In the genomic region with DNA sequence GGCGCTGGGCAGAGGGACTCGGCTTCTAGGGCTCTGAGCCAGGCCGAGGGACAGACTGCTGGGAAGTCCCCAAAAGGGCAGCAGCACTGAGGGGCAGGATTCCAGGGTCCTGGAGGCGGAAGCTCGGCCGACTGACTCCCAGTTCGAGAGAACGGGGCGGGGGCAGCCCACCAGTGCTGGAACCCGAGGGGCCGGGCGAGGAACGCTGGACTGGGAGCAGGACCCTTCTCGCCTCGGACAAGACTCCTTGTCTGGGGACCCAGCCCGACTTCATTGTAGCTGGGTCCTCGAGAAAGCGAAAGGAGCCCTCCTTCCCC, we compare ENCODE assay signal across 8 cellular contexts. TPM values are rescaled to one million over a fixed set of nuclear protein-coding genes. Genes with fewer than 3 reads are reported as not detected.
DNase-seq lines count a peak whose midpoint lies in the region; ATAC-seq, FAIRE-seq and TF ChIP-seq lines count a peak whose summit lies in the region.

No MANE protein-coding gene starts in this region.

- WGBS in H1 (ENCODE audit: extremely low coverage in 1 of 2, insufficient coverage in 1 of 2, insufficient read length in 1 of 2, insufficient replicate concordance in 2 of 2, low coverage in 1 of 2, low lambda C conversion rate in 2 of 2, missing lambda C conversion rate in 1 of 2), 2 experiments = 10% methylated on average over 15 of the region's 18 CpGs; no CpG with 5 or more reads in 1 of the 2 experiments
- WGBS in neuronal stem cell (ENCODE audit: extremely low coverage in 2 of 2, insufficient read length in 2 of 2, insufficient replicate concordance in 1 of 2), 2 donors = no CpG with 5 or more reads among the region's 18 CpGs

- H3K14ac ChIP-seq in H1 (ENCODE audit: insufficient read length) (no peak overlapping the region), neuronal stem cell (ENCODE audit: low read length) (peak overlapping the region; percentile 90)

- H4K5ac ChIP-seq in H1 (ENCODE audit: insufficient read length, low read depth, low read length) = peak overlapping the region; percentile 38

- H3K79me2 ChIP-seq in MM.1S (ENCODE audit: low read length) (peaks cover 14% of the 10 kb centered on the region; the same call in 1 of the 2 replicates), H1 (ENCODE audit: control insufficient read depth in 1 of 2, insufficient read depth in 2 of 2, low read length in 2 of 2) (no peaks in the 10 kb centered on the region)

- H2AK5ac ChIP-seq in H1 (ENCODE audit: low read depth, low read length) (no peak overlapping the region), neuronal stem cell (ENCODE audit: low read depth, low read length) (peak overlapping the region; percentile 31)

- H3K9me2 ChIP-seq in MM.1S (replicated peaks; ENCODE audit: insufficient read depth, low read length) = no peaks in the 10 kb centered on the region

- DNase-seq in MM.1S (no peak), H1 (ENCODE audit: low read depth in 1 of 2, low spot score in 2 of 2) (no peak), neuronal stem cell (ENCODE audit: low spot score) (no peak), foreskin melanocyte (no peak), putamen (ENCODE audit: low spot score) (no peak)

- H4K8ac ChIP-seq in H1 (ENCODE audit: extremely low read depth, insufficient read depth, low read length) (no peak overlapping the region), neuronal stem cell (ENCODE audit: low read depth, low read length) (no peak overlapping the region)

- H3K9me3 ChIP-seq in ES-I3 (ENCODE audit: control insufficient read depth, insufficient read depth, low read length) (no peaks in the 10 kb centered on the region), MM.1S (replicated peaks; ENCODE audit: insufficient read depth, low read length) (no peaks in the 10 kb centered on the region), H1 (ENCODE audit: insufficient read depth in 2 of 2, low read depth in 1 of 2, low read length in 1 of 2) (no peaks in the 10 kb centered on the region), neuronal stem cell (replicated peaks in 1 of 2; ENCODE audit: control insufficient read depth in 2 of 2, insufficient read depth in 1 of 2, low read depth in 1 of 2, low read length in 2 of 2) (no peaks in the 10 kb centered on the region)

- no peaks in the 10 kb centered on the region for H3K27me3 ChIP-seq in MM.1S (replicated peaks; ENCODE audit: insufficient read depth, low read length)
- peaks cover 0 to 11% (median 9%) of the 10 kb centered on the region in 4 experiments; a peak in 6 of 7 replicates for H3K27me3 ChIP-seq in H1 (replicated peaks in 1 of 4; ENCODE audit: control insufficient read depth in 3 of 4, extremely low read depth in 1 of 4, insufficient read depth in 3 of 4, low read length in 3 of 4)
- peaks cover 0 to 50% (median 7%) of the 10 kb centered on the region in 3 experiments for H3K27me3 ChIP-seq in neuronal stem cell (ENCODE audit: control insufficient read depth in 3 of 3, insufficient read depth in 3 of 3, low read depth in 1 of 3, low read length in 3 of 3)

- H3K79me1 ChIP-seq in H1 (ENCODE audit: low read depth, low read length) (no peaks in the 10 kb centered on the region), neuronal stem cell (ENCODE audit: low read depth, low read length) (no peaks in the 10 kb centered on the region)

- H4K91ac ChIP-seq in H1 (replicated peaks; ENCODE audit: insufficient read length, low read length) (no peak overlapping the region), neuronal stem cell (ENCODE audit: low read depth, low read length, poor library complexity) (no peak overlapping the region)

- TF ChIP-seq EP300 in H1 (IDR thresholded peaks at IDR 0.05; ENCODE audit: borderline replicate concordance in 1 of 2, low read depth in 2 of 2, low read length in 2 of 2) = no peak

- no peak overlapping the region for H2BK120ac ChIP-seq in H1 (replicated peaks; ENCODE audit: low read depth, low read length)
- no peak overlapping the region for H2BK120ac ChIP-seq in neuronal stem cell (ENCODE audit: low read depth, low read length)

- H2BK12ac ChIP-seq in H1 (ENCODE audit: low read depth, low read length) = no peak overlapping the region
- H2BK12ac ChIP-seq in neuronal stem cell (ENCODE audit: low read length) = peak overlapping the region; percentile 7

- H3K18ac ChIP-seq in H1 (ENCODE audit: extremely low read depth, low read length) (no peak overlapping the region), neuronal stem cell (ENCODE audit: low read length) (peak overlapping the region; percentile 92)

- peak overlapping the region; percentile 98 for H3K4me2 ChIP-seq in MM.1S (ENCODE audit: low read depth, low read length)
- peak overlapping the region; percentile 82 to 96 for H3K4me2 ChIP-seq in H1 (ENCODE audit: insufficient read depth in 1 of 2, low read depth in 2 of 2, low read length in 2 of 2)
- H3K4me2 ChIP-seq in neuronal stem cell (ENCODE audit: insufficient read depth, low read length, poor library complexity, severe bottlenecking) = peak overlapping the region; percentile 85

- peak overlapping the region; percentile 96 for H2AFZ ChIP-seq in MM.1S (ENCODE audit: low read length)
- H2AFZ ChIP-seq in H1 (ENCODE audit: low read length) = peak overlapping the region; percentile 24; the same call in 1 of the 2 replicates
- peak overlapping the region; percentile 83 for H2AFZ ChIP-seq in neuronal stem cell (ENCODE audit: low read length)

- no peak for TF ChIP-seq RAD21 in H1 (IDR thresholded peaks at IDR 0.05 in 1 of 2, conservative IDR thresholded peaks at IDR 0.05 in 1 of 2; ENCODE audit: low read depth in 2 of 2, low read length in 2 of 2)

- no peak overlapping the region for H3K4ac ChIP-seq in H1 (replicated peaks; ENCODE audit: insufficient read length, low read depth, low read length)
- H3K4ac ChIP-seq in neuronal stem cell (ENCODE audit: low read length) = no peak overlapping the region

- H3K4me1 ChIP-seq in ES-I3 (ENCODE audit: insufficient read depth, low read length) (peaks cover 4% of the 10 kb centered on the region; the same call in 1 of the 2 replicates), MM.1S (ENCODE audit: low read length) (peaks cover 16% of the 10 kb centered on the region; the same call in 1 of the 2 replicates), H1 (replicated peaks in 1 of 4; ENCODE audit: control insufficient read depth in 3 of 4, insufficient read depth in 4 of 4, low read length in 3 of 4) (peaks cover 0 to 7% (median 4%) of the 10 kb centered on the region in 4 experiments; a peak in 5 of 7 replicates), neuronal stem cell (ENCODE audit: control insufficient read depth in 2 of 2, insufficient read depth in 1 of 2, low read depth in 1 of 2, low read length in 2 of 2) (peaks cover 0 to 8% of the 10 kb centered on the region in 2 donors)

- POLR2A ChIA-PET in H1 (lab: Charles Lee; ENCODE audit: partially characterized antibody) = interaction anchor here (1.1 to 10.7 kb wide), 8 partner anchors 9 to 48 kb away, joined by 3 to 128 read pairs (median 8); a partner anchor contains a TSS

- H3K23ac ChIP-seq in H1 (ENCODE audit: insufficient read length) = no peak overlapping the region
- H3K23ac ChIP-seq in neuronal stem cell (ENCODE audit: low read depth, low read length, poor library complexity) = peak overlapping the region; percentile 10

- CTCF ChIA-PET in H1 (lab: Charles Lee; ENCODE audit: partially characterized antibody) = interaction anchor here (0.6 to 6.4 kb wide), 10 partner anchors 8 to 156 kb away, joined by 3 to 43 read pairs (median 8); a partner anchor contains a TSS

- no peak for TF ChIP-seq POLR2A in H1 (IDR thresholded peaks at IDR 0.05; ENCODE audit: control extremely low read depth in 1 of 2, low read depth in 2 of 2, low read length in 2 of 2)

- ATAC-seq in HG03045 (IDR thresholded peaks at IDR 0.05; ENCODE audit: unreplicated experiment) = no peak
- no peak for ATAC-seq in GM19452 (IDR thresholded peaks at IDR 0.05; ENCODE audit: unreplicated experiment)

- H3K4me3 ChIP-seq in MM.1S (ENCODE audit: low read length) (peak overlapping the region; percentile 92), H1 (ENCODE audit: extremely low read depth in 1 of 4, insufficient read depth in 2 of 4, low read depth in 3 of 4, low read length in 4 of 4) (peak overlapping the region; percentile 59 to 85 (median 66)), neuronal stem cell (ENCODE audit: low read length in 2 of 2) (peak overlapping the region; percentile 45 to 85)

- H4K20me1 ChIP-seq in MM.1S (ENCODE audit: insufficient read depth, low read length) = no peaks in the 10 kb centered on the region
- H4K20me1 ChIP-seq in H1 (replicated peaks in 1 of 2; ENCODE audit: control insufficient read depth in 1 of 2, insufficient read depth in 2 of 2, low read length in 2 of 2) = no peaks in the 10 kb centered on the region

- H2BK15ac ChIP-seq in H1 (ENCODE audit: low read length) (no peak overlapping the region), neuronal stem cell (ENCODE audit: low read length) (no peak overlapping the region)

- H2BK5ac ChIP-seq in H1 (ENCODE audit: low read depth, low read length) = no peak overlapping the region
- peak overlapping the region; percentile 73 for H2BK5ac ChIP-seq in neuronal stem cell (ENCODE audit: low read length)

- peak overlapping the region; percentile 41; the same call in 1 of the 2 replicates for H3K27ac ChIP-seq in MM.1S (ENCODE audit: low read length)
- H3K27ac ChIP-seq in H1 (ENCODE audit: low read depth, low read length) = no peak overlapping the region
- H3K27ac ChIP-seq in neuronal stem cell (replicated peaks; ENCODE audit: low read length) = no peak overlapping the region

- 0 out of 2 replicates have a peak, but pooled peaks cover 5% of the 10 kb centered on the region for H3F3A ChIP-seq in MM.1S (ENCODE audit: insufficient read depth, low read length)

- H3K9ac ChIP-seq in ES-I3 (ENCODE audit: low read depth, low read length) (peak overlapping the region; percentile 70), MM.1S (ENCODE audit: low read length) (peak overlapping the region; percentile 83), H1 (replicated peaks in 1 of 4; ENCODE audit: extremely low read depth in 1 of 4, low read depth in 3 of 4, low read length in 3 of 4) (peak overlapping the region in 3 of 4 experiments; percentile 20 to 36 (median 20); a peak in 3 of 7 replicates), neuronal stem cell (ENCODE audit: low read depth, low read length, poor library complexity) (peak overlapping the region; percentile 50)

- TF ChIP-seq CTCF in MM.1S (IDR thresholded peaks at IDR 0.05; ENCODE audit: low read length) (no peak), H1 (IDR thresholded peaks at IDR 0.05; ENCODE audit: control extremely low read depth in 1 of 3, insufficient read depth in 1 of 3, low read depth in 1 of 3, low read length in 3 of 3) (no peak)

- H3K23me2 ChIP-seq in H1 (ENCODE audit: low read depth, low read length) = peaks cover 8% of the 10 kb centered on the region; the same call in 1 of the 2 replicates

- H3K36me3 ChIP-seq in ES-I3 (ENCODE audit: insufficient read depth, low read length) (no peaks in the 10 kb centered on the region; the same call in 1 of the 2 replicates), MM.1S (replicated peaks; ENCODE audit: insufficient read depth, low read length) (no peaks in the 10 kb centered on the region), H1 (ENCODE audit: control insufficient read depth in 2 of 4, insufficient read depth in 4 of 4, low read length in 3 of 4) (no peaks in the 10 kb centered on the region), neuronal stem cell (replicated peaks in 1 of 2; ENCODE audit: control insufficient read depth in 2 of 2, insufficient read depth in 2 of 2, low read length in 2 of 2) (no peaks in the 10 kb centered on the region)

- no peak overlapping the region for H2BK20ac ChIP-seq in H1 (ENCODE audit: low read length)

- no peak for FAIRE-seq in H1 (lab: Jason Lieb, UNC)

- H3K56ac ChIP-seq in H1 (replicated peaks; ENCODE audit: insufficient read length, low read depth, low read length) = peak overlapping the region; percentile 5

RNA-seq across cellular contexts. Expression of a gene that starts 0.2 kb away (rescaled TPM):
- 11.4 and 12.0 TPM in 2 replicates for total RNA-seq in H1 (2021; fragmentation: NEBNext Ultra II Directional; extraction: Animal tissue kit (Norgen Biotek cat#: 25700))
- 5.5 and 13.7 TPM in 2 replicates for polyA plus RNA-seq in H1 (2011; rRNA removed)
- 4.1 TPM for polyA plus RNA-seq in H1 (2011; cell fraction: cytosol; rRNA removed)
- polyA plus RNA-seq in H1 (2011; cell fraction: nucleus; rRNA removed) = 29.2 TPM
- 8.2 to 14.4 TPM (median 11.6 TPM) in 4 replicates for polyA plus RNA-seq in H1 (2012, experiment 1 of 2)
- 29.1 TPM for polyA plus RNA-seq in H1 (2012, experiment 2 of 2)
- polyA plus RNA-seq in H1 (2013, experiment 1 of 2) = 10.3 TPM
- 9.5 TPM for polyA plus RNA-seq in H1 (2013, experiment 2 of 2)
- 2.1 and 7.3 TPM in 2 replicates for polyA minus RNA-seq in H1 (2011; rRNA and poly(A)+ RNA removed)
- 7.0 TPM for polyA minus RNA-seq in H1 (2011; cell fraction: cytosol; rRNA and poly(A)+ RNA removed)
- polyA minus RNA-seq in H1 (2011; cell fraction: nucleus; rRNA and poly(A)+ RNA removed) = 10.2 TPM
- 10.8 TPM for polyA plus RNA-seq in neuronal stem cell (2013, experiment 1 of 2)
- polyA plus RNA-seq in neuronal stem cell (2013, experiment 2 of 2) = 9.7 TPM

RNA-seq across cellular contexts. Expression of a gene that starts 9.6 kb away (rescaled TPM):
- total RNA-seq in H1 (2021; fragmentation: NEBNext Ultra II Directional; extraction: Animal tissue kit (Norgen Biotek cat#: 25700)) = 1.1 and 1.4 TPM in 2 replicates
- polyA plus RNA-seq in H1 (2011; rRNA removed) = 0.80 and 0.89 TPM in 2 replicates
- 0.78 TPM for polyA plus RNA-seq in H1 (2011; cell fraction: cytosol; rRNA removed)
- polyA plus RNA-seq in H1 (2011; cell fraction: nucleus; rRNA removed) = 3.1 TPM
- 1.2 to 1.7 TPM (median 1.5 TPM) in 4 replicates for polyA plus RNA-seq in H1 (2012, experiment 1 of 2)
- 0.97 TPM for polyA plus RNA-seq in H1 (2012, experiment 2 of 2)
- polyA plus RNA-seq in H1 (2013, experiment 1 of 2) = 0.91 TPM
- polyA plus RNA-seq in H1 (2013, experiment 2 of 2) = 0.61 TPM
- 0.24 and 0.82 TPM in 2 replicates for polyA minus RNA-seq in H1 (2011; rRNA and poly(A)+ RNA removed)
- polyA minus RNA-seq in H1 (2011; cell fraction: cytosol; rRNA and poly(A)+ RNA removed) = not detected
- 0.90 TPM for polyA minus RNA-seq in H1 (2011; cell fraction: nucleus; rRNA and poly(A)+ RNA removed)
- 0.68 TPM for polyA plus RNA-seq in neuronal stem cell (2013, experiment 1 of 2)
- 0.64 TPM for polyA plus RNA-seq in neuronal stem cell (2013, experiment 2 of 2)

RNA-seq across cellular contexts. Expression of a gene that starts 10.0 kb away (rescaled TPM):
- total RNA-seq in H1 (2021; fragmentation: NEBNext Ultra II Directional; extraction: Animal tissue kit (Norgen Biotek cat#: 25700)) = 114 and 118 TPM in 2 replicates
- 14.3 and 28.7 TPM in 2 replicates for polyA plus RNA-seq in H1 (2011; rRNA removed)
- 27.4 TPM for polyA plus RNA-seq in H1 (2011; cell fraction: cytosol; rRNA removed)
- polyA plus RNA-seq in H1 (2011; cell fraction: nucleus; rRNA removed) = 53.5 TPM
- polyA plus RNA-seq in H1 (2012, experiment 1 of 2) = 43.1 to 70.2 TPM (median 60.5 TPM) in 4 replicates
- 25.9 TPM for polyA plus RNA-seq in H1 (2012, experiment 2 of 2)
- 32.0 TPM for polyA plus RNA-seq in H1 (2013, experiment 1 of 2)
- polyA plus RNA-seq in H1 (2013, experiment 2 of 2) = 29.7 TPM
- 66.8 and 74.1 TPM in 2 replicates for polyA minus RNA-seq in H1 (2011; rRNA and poly(A)+ RNA removed)
- 28.2 TPM for polyA minus RNA-seq in H1 (2011; cell fraction: cytosol; rRNA and poly(A)+ RNA removed)
- polyA minus RNA-seq in H1 (2011; cell fraction: nucleus; rRNA and poly(A)+ RNA removed) = 26.9 TPM
- polyA plus RNA-seq in neuronal stem cell (2013, experiment 1 of 2) = 16.5 TPM
- polyA plus RNA-seq in neuronal stem cell (2013, experiment 2 of 2) = 16.8 TPM

RNA-seq across cellular contexts. Expression of a gene that starts 20.1 kb away (rescaled TPM):
- total RNA-seq in H1 (2021; fragmentation: NEBNext Ultra II Directional; extraction: Animal tissue kit (Norgen Biotek cat#: 25700)) = 81.9 and 83.6 TPM in 2 replicates
- polyA plus RNA-seq in H1 (2011; rRNA removed) = 74.2 and 82.1 TPM in 2 replicates
- polyA plus RNA-seq in H1 (2011; cell fraction: cytosol; rRNA removed) = 133 TPM
- 62.7 TPM for polyA plus RNA-seq in H1 (2011; cell fraction: nucleus; rRNA removed)
- polyA plus RNA-seq in H1 (2012, experiment 1 of 2) = 74.8 to 109 TPM (median 102 TPM) in 4 replicates
- polyA plus RNA-seq in H1 (2012, experiment 2 of 2) = 70.1 TPM
- polyA plus RNA-seq in H1 (2013, experiment 1 of 2) = 60.5 TPM
- polyA plus RNA-seq in H1 (2013, experiment 2 of 2) = 60.7 TPM
- 24.3 and 26.5 TPM in 2 replicates for polyA minus RNA-seq in H1 (2011; rRNA and poly(A)+ RNA removed)
- 22.8 TPM for polyA minus RNA-seq in H1 (2011; cell fraction: cytosol; rRNA and poly(A)+ RNA removed)
- 21.9 TPM for polyA minus RNA-seq in H1 (2011; cell fraction: nucleus; rRNA and poly(A)+ RNA removed)
- polyA plus RNA-seq in neuronal stem cell (2013, experiment 1 of 2) = 101 TPM
- 98.2 TPM for polyA plus RNA-seq in neuronal stem cell (2013, experiment 2 of 2)

RNA-seq across cellular contexts. Expression of a gene that starts 36.8 kb away (rescaled TPM):
- total RNA-seq in H1 (2021; fragmentation: NEBNext Ultra II Directional; extraction: Animal tissue kit (Norgen Biotek cat#: 25700)) = 24.1 and 25.7 TPM in 2 replicates
- polyA plus RNA-seq in H1 (2011; rRNA removed) = 25.0 and 36.4 TPM in 2 replicates
- 40.3 TPM for polyA plus RNA-seq in H1 (2011; cell fraction: cytosol; rRNA removed)
- 152 TPM for polyA plus RNA-seq in H1 (2011; cell fraction: nucleus; rRNA removed)
- polyA plus RNA-seq in H1 (2012, experiment 1 of 2) = 25.0 to 36.7 TPM (median 34.0 TPM) in 4 replicates
- polyA plus RNA-seq in H1 (2012, experiment 2 of 2) = 31.1 TPM
- polyA plus RNA-seq in H1 (2013, experiment 1 of 2) = 19.9 TPM
- 16.5 TPM for polyA plus RNA-seq in H1 (2013, experiment 2 of 2)
- 14.4 and 17.4 TPM in 2 replicates for polyA minus RNA-seq in H1 (2011; rRNA and poly(A)+ RNA removed)
- 12.0 TPM for polyA minus RNA-seq in H1 (2011; cell fraction: cytosol; rRNA and poly(A)+ RNA removed)
- 20.1 TPM for polyA minus RNA-seq in H1 (2011; cell fraction: nucleus; rRNA and poly(A)+ RNA removed)
- polyA plus RNA-seq in neuronal stem cell (2013, experiment 1 of 2) = 51.7 TPM
- 48.7 TPM for polyA plus RNA-seq in neuronal stem cell (2013, experiment 2 of 2)

Comparison
In these comparisons a context has a peak if more than half of its experiments do, and no peak if none do; other contexts are left out.
1. H3K9ac ChIP-seq: peak in every context shown above with its lines; median percentile 83 in MM.1S; 70 in ES-I3; 50 in neuronal stem cell; 20 in H1.
2. H2AFZ ChIP-seq: peak in every context shown above with its lines; median percentile 96 in MM.1S; 83 in neuronal stem cell; 24 in H1.